ENCODE assay signal across 1 cellular context in the genomic region with DNA sequence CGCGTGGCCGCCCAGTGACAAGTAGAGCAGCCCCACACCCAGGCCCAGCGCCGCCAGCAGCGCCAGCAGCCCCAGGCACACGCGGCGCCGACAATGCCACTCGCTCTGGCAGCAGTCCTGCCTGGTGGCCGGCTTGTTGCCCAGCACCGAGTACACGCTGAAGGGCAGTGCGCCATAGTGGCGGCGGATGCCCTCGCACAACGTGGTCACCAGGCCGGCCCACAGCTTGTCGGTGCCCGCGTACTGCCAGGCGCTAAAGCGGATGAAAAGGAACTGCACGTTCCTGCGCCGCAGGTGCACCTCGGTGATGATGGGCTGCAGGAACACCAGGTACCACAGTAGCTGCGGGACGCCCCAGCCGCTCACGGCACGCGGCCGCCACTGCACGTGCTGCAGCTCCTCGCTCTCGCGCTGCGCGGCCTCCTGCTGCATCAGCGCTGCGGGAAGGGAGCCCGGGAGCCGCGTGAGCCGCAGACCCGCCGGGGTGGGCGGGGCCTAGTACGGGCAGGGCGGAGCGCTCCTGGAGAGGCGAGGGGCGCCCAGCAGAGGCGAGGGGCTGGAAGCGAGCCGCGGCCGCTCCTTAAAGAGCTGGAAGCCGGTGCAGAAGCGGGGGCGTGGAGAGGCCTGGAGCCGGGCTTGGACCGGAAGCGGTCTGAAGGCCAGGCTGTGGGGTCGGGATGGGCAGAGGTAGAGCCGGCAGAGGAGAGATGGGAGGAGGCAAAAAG.
TF ChIP-seq lines count a peak whose summit lies in the region.

No MANE protein-coding gene starts in this region.

TF ChIP-seq in HepG2, 621 proteins besides CTCF, POLR2A, EP300 and RAD21 (continued from another document and continues in another):
- TF ChIP-seq, protein P1, sequence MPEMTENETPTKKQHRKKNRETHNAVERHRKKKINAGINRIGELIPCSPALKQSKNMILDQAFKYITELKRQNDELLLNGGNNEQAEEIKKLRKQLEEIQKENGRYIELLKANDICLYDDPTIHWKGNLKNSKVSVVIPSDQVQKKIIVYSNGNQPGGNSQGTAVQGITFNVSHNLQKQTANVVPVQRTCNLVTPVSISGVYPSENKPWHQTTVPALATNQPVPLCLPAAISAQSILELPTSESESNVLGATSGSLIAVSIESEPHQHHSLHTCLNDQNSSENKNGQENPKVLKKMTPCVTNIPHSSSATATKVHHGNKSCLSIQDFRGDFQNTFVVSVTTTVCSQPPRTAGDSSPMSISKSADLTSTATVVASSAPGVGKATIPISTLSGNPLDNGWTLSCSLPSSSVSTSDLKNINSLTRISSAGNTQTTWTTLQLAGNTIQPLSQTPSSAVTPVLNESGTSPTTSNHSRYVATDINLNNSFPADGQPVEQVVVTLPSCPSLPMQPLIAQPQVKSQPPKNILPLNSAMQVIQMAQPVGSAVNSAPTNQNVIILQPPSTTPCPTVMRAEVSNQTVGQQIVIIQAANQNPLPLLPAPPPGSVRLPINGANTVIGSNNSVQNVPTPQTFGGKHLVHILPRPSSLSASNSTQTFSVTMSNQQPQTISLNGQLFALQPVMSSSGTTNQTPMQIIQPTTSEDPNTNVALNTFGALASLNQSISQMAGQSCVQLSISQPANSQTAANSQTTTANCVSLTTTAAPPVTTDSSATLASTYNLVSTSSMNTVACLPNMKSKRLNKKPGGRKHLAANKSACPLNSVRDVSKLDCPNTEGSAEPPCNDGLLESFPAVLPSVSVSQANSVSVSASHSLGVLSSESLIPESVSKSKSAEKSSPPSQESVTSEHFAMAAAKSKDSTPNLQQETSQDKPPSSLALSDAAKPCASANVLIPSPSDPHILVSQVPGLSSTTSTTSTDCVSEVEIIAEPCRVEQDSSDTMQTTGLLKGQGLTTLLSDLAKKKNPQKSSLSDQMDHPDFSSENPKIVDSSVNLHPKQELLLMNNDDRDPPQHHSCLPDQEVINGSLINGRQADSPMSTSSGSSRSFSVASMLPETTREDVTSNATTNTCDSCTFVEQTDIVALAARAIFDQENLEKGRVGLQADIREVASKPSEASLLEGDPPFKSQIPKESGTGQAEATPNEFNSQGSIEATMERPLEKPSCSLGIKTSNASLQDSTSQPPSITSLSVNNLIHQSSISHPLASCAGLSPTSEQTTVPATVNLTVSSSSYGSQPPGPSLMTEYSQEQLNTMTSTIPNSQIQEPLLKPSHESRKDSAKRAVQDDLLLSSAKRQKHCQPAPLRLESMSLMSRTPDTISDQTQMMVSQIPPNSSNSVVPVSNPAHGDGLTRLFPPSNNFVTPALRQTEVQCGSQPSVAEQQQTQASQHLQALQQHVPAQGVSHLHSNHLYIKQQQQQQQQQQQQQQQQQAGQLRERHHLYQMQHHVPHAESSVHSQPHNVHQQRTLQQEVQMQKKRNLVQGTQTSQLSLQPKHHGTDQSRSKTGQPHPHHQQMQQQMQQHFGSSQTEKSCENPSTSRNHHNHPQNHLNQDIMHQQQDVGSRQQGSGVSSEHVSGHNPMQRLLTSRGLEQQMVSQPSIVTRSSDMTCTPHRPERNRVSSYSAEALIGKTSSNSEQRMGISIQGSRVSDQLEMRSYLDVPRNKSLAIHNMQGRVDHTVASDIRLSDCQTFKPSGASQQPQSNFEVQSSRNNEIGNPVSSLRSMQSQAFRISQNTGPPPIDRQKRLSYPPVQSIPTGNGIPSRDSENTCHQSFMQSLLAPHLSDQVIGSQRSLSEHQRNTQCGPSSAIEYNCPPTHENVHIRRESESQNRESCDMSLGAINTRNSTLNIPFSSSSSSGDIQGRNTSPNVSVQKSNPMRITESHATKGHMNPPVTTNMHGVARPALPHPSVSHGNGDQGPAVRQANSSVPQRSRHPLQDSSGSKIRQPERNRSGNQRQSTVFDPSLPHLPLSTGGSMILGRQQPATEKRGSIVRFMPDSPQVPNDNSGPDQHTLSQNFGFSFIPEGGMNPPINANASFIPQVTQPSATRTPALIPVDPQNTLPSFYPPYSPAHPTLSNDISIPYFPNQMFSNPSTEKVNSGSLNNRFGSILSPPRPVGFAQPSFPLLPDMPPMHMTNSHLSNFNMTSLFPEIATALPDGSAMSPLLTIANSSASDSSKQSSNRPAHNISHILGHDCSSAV (CRISPR knock-in tag; IDR thresholded peaks at IDR 0.05; ENCODE audit: borderline replicate concordance): no peak
- TF ChIP-seq ASH2L (IDR thresholded peaks at IDR 0.05; ENCODE audit: insufficient read length, low read depth, low read length): no peak
- no peak for TF ChIP-seq SETDB1 (CRISPR knock-in tag; IDR thresholded peaks at IDR 0.05; ENCODE audit: borderline replicate concordance)
- TF ChIP-seq, protein P2, sequence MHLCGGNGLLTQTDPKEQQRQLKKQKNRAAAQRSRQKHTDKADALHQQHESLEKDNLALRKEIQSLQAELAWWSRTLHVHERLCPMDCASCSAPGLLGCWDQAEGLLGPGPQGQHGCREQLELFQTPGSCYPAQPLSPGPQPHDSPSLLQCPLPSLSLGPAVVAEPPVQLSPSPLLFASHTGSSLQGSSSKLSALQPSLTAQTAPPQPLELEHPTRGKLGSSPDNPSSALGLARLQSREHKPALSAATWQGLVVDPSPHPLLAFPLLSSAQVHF (CRISPR knock-in tag; IDR thresholded peaks at IDR 0.05): 0 out of 2 replicates have a peak, but pooled peaks have one; percentile 40
- no peak for TF ChIP-seq DMAP1 (CRISPR knock-in tag; IDR thresholded peaks at IDR 0.05)
- TF ChIP-seq ELF3 (CRISPR knock-in tag; IDR thresholded peaks at IDR 0.05): no peak
- TF ChIP-seq PRMT3 (CRISPR knock-in tag; IDR thresholded peaks at IDR 0.05; ENCODE audit: borderline replicate concordance, low read depth): no peak
- TF ChIP-seq, protein P3, sequence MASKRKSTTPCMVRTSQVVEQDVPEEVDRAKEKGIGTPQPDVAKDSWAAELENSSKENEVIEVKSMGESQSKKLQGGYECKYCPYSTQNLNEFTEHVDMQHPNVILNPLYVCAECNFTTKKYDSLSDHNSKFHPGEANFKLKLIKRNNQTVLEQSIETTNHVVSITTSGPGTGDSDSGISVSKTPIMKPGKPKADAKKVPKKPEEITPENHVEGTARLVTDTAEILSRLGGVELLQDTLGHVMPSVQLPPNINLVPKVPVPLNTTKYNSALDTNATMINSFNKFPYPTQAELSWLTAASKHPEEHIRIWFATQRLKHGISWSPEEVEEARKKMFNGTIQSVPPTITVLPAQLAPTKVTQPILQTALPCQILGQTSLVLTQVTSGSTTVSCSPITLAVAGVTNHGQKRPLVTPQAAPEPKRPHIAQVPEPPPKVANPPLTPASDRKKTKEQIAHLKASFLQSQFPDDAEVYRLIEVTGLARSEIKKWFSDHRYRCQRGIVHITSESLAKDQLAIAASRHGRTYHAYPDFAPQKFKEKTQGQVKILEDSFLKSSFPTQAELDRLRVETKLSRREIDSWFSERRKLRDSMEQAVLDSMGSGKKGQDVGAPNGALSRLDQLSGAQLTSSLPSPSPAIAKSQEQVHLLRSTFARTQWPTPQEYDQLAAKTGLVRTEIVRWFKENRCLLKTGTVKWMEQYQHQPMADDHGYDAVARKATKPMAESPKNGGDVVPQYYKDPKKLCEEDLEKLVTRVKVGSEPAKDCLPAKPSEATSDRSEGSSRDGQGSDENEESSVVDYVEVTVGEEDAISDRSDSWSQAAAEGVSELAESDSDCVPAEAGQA (IDR thresholded peaks at IDR 0.05; ENCODE audit: low read depth): no peak
- TF ChIP-seq, protein P3 (CRISPR knock-in tag; IDR thresholded peaks at IDR 0.05; ENCODE audit: borderline replicate concordance): no peak
- peak; percentile 76 for TF ChIP-seq BHLHE40 (IDR thresholded peaks at IDR 0.05; ENCODE audit: low read length)
- no peak for TF ChIP-seq MBNL3 (CRISPR knock-in tag; conservative IDR thresholded peaks at IDR 0.05)
- no peak for TF ChIP-seq ZFP36L2 (CRISPR knock-in tag; IDR thresholded peaks at IDR 0.05)
- no peak for TF ChIP-seq ZNF776 (CRISPR knock-in tag; IDR thresholded peaks at IDR 0.05)
- TF ChIP-seq HMG20A (CRISPR knock-in tag; IDR thresholded peaks at IDR 0.05; ENCODE audit: borderline replicate concordance): no peak
- TF ChIP-seq, protein P4, sequence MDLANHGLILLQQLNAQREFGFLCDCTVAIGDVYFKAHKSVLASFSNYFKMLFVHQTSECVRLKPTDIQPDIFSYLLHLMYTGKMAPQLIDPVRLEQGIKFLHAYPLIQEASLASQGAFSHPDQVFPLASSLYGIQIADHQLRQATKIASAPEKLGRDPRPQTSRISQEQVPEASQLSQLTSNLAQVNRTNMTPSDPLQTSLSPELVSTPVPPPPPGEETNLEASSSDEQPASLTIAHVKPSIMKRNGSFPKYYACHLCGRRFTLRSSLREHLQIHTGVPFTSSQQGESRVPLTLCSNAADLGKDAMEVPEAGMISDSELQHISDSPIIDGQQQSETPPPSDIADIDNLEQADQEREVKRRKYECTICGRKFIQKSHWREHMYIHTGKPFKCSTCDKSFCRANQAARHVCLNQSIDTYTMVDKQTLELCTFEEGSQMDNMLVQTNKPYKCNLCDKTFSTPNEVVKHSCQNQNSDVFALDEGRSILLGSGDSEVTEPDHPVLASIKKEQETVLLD (CRISPR knock-in tag; IDR thresholded peaks at IDR 0.05; ENCODE audit: low read depth): 0 out of 2 replicates have a peak, but pooled peaks have one; percentile 40
- no peak for TF ChIP-seq HOXA9 (CRISPR knock-in tag; IDR thresholded peaks at IDR 0.05; ENCODE audit: borderline replicate concordance)
- TF ChIP-seq, protein P5, sequence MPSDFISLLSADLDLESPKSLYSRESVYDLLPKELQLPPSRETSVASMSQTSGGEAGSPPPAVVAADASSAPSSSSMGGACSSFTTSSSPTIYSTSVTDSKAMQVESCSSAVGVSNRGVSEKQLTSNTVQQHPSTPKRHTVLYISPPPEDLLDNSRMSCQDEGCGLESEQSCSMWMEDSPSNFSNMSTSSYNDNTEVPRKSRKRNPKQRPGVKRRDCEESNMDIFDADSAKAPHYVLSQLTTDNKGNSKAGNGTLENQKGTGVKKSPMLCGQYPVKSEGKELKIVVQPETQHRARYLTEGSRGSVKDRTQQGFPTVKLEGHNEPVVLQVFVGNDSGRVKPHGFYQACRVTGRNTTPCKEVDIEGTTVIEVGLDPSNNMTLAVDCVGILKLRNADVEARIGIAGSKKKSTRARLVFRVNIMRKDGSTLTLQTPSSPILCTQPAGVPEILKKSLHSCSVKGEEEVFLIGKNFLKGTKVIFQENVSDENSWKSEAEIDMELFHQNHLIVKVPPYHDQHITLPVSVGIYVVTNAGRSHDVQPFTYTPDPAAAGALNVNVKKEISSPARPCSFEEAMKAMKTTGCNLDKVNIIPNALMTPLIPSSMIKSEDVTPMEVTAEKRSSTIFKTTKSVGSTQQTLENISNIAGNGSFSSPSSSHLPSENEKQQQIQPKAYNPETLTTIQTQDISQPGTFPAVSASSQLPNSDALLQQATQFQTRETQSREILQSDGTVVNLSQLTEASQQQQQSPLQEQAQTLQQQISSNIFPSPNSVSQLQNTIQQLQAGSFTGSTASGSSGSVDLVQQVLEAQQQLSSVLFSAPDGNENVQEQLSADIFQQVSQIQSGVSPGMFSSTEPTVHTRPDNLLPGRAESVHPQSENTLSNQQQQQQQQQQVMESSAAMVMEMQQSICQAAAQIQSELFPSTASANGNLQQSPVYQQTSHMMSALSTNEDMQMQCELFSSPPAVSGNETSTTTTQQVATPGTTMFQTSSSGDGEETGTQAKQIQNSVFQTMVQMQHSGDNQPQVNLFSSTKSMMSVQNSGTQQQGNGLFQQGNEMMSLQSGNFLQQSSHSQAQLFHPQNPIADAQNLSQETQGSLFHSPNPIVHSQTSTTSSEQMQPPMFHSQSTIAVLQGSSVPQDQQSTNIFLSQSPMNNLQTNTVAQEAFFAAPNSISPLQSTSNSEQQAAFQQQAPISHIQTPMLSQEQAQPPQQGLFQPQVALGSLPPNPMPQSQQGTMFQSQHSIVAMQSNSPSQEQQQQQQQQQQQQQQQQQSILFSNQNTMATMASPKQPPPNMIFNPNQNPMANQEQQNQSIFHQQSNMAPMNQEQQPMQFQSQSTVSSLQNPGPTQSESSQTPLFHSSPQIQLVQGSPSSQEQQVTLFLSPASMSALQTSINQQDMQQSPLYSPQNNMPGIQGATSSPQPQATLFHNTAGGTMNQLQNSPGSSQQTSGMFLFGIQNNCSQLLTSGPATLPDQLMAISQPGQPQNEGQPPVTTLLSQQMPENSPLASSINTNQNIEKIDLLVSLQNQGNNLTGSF (CRISPR knock-in tag; IDR thresholded peaks at IDR 0.05): no peak
- TF ChIP-seq ZNF883 (CRISPR knock-in tag; IDR thresholded peaks at IDR 0.05; ENCODE audit: not compliant biosample characterization): no peak
- TF ChIP-seq, protein P6, sequence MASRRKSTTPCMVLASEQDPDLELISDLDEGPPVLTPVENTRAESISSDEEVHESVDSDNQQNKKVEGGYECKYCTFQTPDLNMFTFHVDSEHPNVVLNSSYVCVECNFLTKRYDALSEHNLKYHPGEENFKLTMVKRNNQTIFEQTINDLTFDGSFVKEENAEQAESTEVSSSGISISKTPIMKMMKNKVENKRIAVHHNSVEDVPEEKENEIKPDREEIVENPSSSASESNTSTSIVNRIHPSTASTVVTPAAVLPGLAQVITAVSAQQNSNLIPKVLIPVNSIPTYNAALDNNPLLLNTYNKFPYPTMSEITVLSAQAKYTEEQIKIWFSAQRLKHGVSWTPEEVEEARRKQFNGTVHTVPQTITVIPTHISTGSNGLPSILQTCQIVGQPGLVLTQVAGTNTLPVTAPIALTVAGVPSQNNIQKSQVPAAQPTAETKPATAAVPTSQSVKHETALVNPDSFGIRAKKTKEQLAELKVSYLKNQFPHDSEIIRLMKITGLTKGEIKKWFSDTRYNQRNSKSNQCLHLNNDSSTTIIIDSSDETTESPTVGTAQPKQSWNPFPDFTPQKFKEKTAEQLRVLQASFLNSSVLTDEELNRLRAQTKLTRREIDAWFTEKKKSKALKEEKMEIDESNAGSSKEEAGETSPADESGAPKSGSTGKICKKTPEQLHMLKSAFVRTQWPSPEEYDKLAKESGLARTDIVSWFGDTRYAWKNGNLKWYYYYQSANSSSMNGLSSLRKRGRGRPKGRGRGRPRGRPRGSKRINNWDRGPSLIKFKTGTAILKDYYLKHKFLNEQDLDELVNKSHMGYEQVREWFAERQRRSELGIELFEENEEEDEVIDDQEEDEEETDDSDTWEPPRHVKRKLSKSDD (CRISPR knock-in tag; IDR thresholded peaks at IDR 0.05; ENCODE audit: low read depth): no peak
